12 cellular contexts compared by ENCODE assay signal in the genomic region with DNA sequence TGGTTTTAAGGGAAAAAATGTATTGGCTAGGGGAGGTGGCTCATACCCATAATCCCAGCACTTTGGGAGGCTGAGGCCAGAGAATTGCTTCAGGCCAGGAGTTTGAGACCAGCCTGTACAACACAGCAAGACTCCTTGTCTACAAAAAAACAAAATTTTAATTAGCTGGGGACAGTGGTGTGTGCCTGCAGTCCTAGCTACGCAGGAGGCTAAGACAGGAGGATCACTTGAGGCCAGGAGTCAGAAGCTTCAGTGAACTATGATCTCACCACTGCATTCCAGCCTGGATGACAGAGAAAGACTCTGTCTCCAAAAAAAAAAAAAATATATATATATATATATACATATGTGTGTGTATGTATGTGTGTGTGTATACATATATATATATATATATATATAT. TPM values are rescaled to one million over a fixed set of nuclear protein-coding genes. Genes with fewer than 3 reads are reported as not detected.
DNase-seq lines count a peak whose midpoint lies in the region; ATAC-seq lines count a peak whose summit lies in the region.
"Had no signal": no experiment of that assay in that cellular context is flagged by ENCODE, and none has a peak within 500 bp of the region (broad histone marks: within the 10 kb centered on the region; RNA-seq: fewer than 3 reads in every experiment).

No MANE protein-coding gene starts in this region.

- DNase-seq in DMS 273 (lab: John Stamatoyannopoulos, UW; ENCODE audit: unreplicated experiment), result peak; percentile 25
- no peak for DNase-seq in DMS 273 treated with DMSO at 0.1 percent for 48 hours (lab: John Stamatoyannopoulos, UW)
- peak; percentile 31 for DNase-seq in EL
- DNase-seq in M059J (ENCODE audit: low read depth), result peak; percentile 9
- DNase-seq in caudate nucleus (lab: John Stamatoyannopoulos, UW), result no peak
- DNase-seq in nucleus accumbens (lab: John Stamatoyannopoulos, UW), result no peak
- DNase-seq: DMS153 had no signal

- no peak for ATAC-seq in HG02840 (IDR thresholded peaks at IDR 0.05; ENCODE audit: low FRiP score, unreplicated experiment)
- ATAC-seq in HG03442 (IDR thresholded peaks at IDR 0.05; ENCODE audit: unreplicated experiment), result no peak
- ATAC-seq: HCT116 had no signal

- H3K27ac ChIP-seq in caudate nucleus (ENCODE audit: low read depth, low read length), result peak overlapping the region; percentile 26
- H3K27ac ChIP-seq: 22Rv1, KMS-11 had no signal

RNA-seq across cellular contexts. Expression of a gene that starts 18.5 kb away (rescaled TPM):
- total RNA-seq in M059J (2014; rRNA removed; shearing (Covaris generic)), result 31.0 and 33.9 TPM in 2 replicates

Comparison
In these comparisons a context has a peak if more than half of its experiments do, and no peak if none do; other contexts are left out.
1. DNase-seq: peak in DMS 273 (single experiment), EL (single experiment) and M059J (single experiment); none in DMS 273 treated with DMSO at 0.1 percent for 48 hours (single experiment), caudate nucleus (0 of 61) and nucleus accumbens (0 of 56).